Comparison of ENCODE assay signal across 1 cellular context in the genomic region with DNA sequence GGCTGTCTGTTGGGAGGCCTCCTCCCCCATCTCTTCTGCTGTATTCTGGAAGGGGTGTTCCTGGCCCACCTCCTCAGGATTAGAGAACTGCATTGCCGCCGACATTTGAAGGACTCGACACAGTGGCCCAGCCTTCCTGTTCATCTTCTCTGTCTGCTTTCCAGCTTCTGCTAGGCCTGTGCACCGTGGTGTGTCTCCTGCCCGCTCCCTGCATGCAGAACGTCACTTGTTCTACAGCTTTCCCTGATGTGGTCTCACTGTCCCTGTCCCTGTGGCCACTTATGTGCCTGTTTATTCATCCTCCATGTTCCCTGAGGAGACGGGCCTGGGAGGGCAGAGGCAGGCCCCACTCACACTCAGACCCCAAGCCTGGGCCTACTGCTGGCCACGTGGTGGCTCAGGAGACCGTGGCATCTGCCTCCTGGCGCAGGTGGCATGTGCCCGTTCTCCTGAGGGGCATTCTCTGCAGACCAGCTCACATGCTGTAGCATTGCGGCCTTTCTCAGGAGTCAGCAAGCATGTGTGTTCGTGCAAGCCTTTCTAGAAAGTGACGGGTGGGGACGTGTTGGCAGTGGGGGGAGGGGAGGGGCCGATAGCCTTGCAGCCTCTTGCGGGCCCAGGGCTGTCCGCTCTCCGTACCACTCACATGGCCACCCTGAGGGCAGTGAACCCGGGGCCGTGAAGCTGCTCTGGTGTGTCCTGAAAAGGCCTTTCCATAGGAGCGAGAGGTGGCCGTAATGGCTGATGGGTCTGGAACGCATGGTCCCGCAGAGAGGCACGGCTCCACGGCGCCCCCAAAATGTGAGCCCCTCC.
TF ChIP-seq lines count a peak whose summit lies in the region.

No MANE protein-coding gene starts in this region.

TF ChIP-seq in IMR-90, 13 proteins besides CTCF, POLR2A, EP300 and RAD21:
- TF ChIP-seq RFX5 (IDR thresholded peaks at IDR 0.05; ENCODE audit: low read depth, low read length) = no peak
